1 cellular context compared by ENCODE assay signal in genomic region chr3:187019542-187020072, GRCh38.
TF ChIP-seq lines count a peak whose summit lies in the region.

No MANE protein-coding gene starts in this region.

TF ChIP-seq in GM12878, 131 proteins besides CTCF, POLR2A, EP300 and RAD21 (continued from another document):
- no peak for TF ChIP-seq BCLAF1 (IDR thresholded peaks at IDR 0.05)
- TF ChIP-seq, protein P1, sequence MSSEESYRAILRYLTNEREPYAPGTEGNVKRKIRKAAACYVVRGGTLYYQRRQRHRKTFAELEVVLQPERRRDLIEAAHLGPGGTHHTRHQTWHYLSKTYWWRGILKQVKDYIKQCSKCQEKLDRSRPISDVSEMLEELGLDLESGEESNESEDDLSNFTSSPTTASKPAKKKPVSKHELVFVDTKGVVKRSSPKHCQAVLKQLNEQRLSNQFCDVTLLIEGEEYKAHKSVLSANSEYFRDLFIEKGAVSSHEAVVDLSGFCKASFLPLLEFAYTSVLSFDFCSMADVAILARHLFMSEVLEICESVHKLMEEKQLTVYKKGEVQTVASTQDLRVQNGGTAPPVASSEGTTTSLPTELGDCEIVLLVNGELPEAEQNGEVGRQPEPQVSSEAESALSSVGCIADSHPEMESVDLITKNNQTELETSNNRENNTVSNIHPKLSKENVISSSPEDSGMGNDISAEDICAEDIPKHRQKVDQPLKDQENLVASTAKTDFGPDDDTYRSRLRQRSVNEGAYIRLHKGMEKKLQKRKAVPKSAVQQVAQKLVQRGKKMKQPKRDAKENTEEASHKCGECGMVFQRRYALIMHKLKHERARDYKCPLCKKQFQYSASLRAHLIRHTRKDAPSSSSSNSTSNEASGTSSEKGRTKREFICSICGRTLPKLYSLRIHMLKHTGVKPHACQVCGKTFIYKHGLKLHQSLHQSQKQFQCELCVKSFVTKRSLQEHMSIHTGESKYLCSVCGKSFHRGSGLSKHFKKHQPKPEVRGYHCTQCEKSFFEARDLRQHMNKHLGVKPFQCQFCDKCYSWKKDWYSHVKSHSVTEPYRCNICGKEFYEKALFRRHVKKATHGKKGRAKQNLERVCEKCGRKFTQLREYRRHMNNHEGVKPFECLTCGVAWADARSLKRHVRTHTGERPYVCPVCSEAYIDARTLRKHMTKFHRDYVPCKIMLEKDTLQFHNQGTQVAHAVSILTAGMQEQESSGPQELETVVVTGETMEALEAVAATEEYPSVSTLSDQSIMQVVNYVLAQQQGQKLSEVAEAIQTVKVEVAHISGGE (CRISPR knock-in tag; IDR thresholded peaks at IDR 0.05): no peak
